Comparison of ENCODE assay signal across 23 cellular contexts in genomic region chr2:39000552-39000951, GRCh38.
DNase-seq lines count a peak whose midpoint lies in the region; ATAC-seq and TF ChIP-seq lines count a peak whose summit lies in the region.
"Had no signal": no experiment of that assay in that cellular context is flagged by ENCODE, and none has a peak within 500 bp of the region (broad histone marks: within the 10 kb centered on the region; RNA-seq: fewer than 3 reads in every experiment).

No MANE protein-coding gene starts in this region.

- H3K4me1 Mint-ChIP-seq in T-helper 2 cell treated with Interferon-gamma antibody and Interleukin-4, amounts not matched to agents 5 μg/mL and 100 μg/mL, for 36 hours (ENCODE audit: low read depth), result peaks cover 7% of the 10 kb centered on the region
- H3K4me1 Mint-ChIP-seq in GM23338, result peaks cover 11% of the 10 kb centered on the region
- H3K4me1 Mint-ChIP-seq in activated T-helper 17 cell treated with anti-CD3 and anti-CD28 coated beads, Interleukin-2, amount 50 U/mL, for 72 hours, result no peaks in the 10 kb centered on the region
- H3K4me1 Mint-ChIP-seq in Calu3 (ENCODE audit: low read depth, unreplicated experiment), result no peaks in the 10 kb centered on the region

- no peaks in the 10 kb centered on the region for H4K20me1 ChIP-seq in GM23338 (replicated peaks; ENCODE audit: insufficient read depth)

- DNase-seq in T-helper 2 cell treated with Interferon-gamma antibody and Interleukin-4, amounts not matched to agents 5 μg/mL and 100 μg/mL, for 36 hours (ENCODE audit: low spot score), result no peak
- DNase-seq in T-helper 2 cell, result no peak
- no peak for DNase-seq in GM23338 (ENCODE audit: low spot score)
- no peak for DNase-seq in left ventricle myocardium inferior
- DNase-seq in Calu3, result no peak
- DNase-seq in GM20000 (ENCODE audit: low spot score), result no peak
- DNase-seq in NOMO-1 treated with dmso at 0.1 percent for 144 hours (lab: John Stamatoyannopoulos, UW; ENCODE audit: unreplicated experiment), result no peak
- DNase-seq: BE2C, DMS53, Karpas-422, NCI-H1092 treated with DMSO at 0.1 percent for 48 hours, NCI-H1436, NCI-H187, NCI-H2081 treated with DMSO at 0.1 percent for 48 hours, NCI-H2171, NCI-H226, NCI-H510A, NCI-H69 had no signal

- no peak overlapping the region for H2AFZ ChIP-seq in GM23338

- 0 out of 2 replicates have a peak overlapping the region, but pooled peaks have one; percentile 15 for H3K27ac ChIP-seq in GM23338 (ENCODE audit: low read depth)
- H3K27ac ChIP-seq in left ventricle myocardium inferior (replicated peaks), result peak overlapping the region; percentile 29
- H3K27ac ChIP-seq: 22Rv1 had no signal

- H3K27me3 Mint-ChIP-seq in T-helper 2 cell treated with Interferon-gamma antibody and Interleukin-4, amounts not matched to agents 5 μg/mL and 100 μg/mL, for 36 hours (ENCODE audit: low read depth), result no peaks in the 10 kb centered on the region
- H3K27me3 Mint-ChIP-seq in GM23338 (ENCODE audit: insufficient read depth, low read depth, poor library complexity) (no peaks in the 10 kb centered on the region), Calu3 (ENCODE audit: unreplicated experiment) (no peaks in the 10 kb centered on the region)
- no peaks in the 10 kb centered on the region for H3K27me3 Mint-ChIP-seq in activated T-helper 17 cell treated with anti-CD3 and anti-CD28 coated beads, Interleukin-2, amount 50 U/mL, for 72 hours

- no peaks in the 10 kb centered on the region; the same call in 1 of the 2 replicates for H3F3A ChIP-seq in GM23338 (replicated peaks; ENCODE audit: low read depth)

- no peak overlapping the region for H3K4me3 Mint-ChIP-seq in T-helper 2 cell treated with Interferon-gamma antibody and Interleukin-4, amounts not matched to agents 5 μg/mL and 100 μg/mL, for 36 hours
- H3K4me3 Mint-ChIP-seq in GM23338 (no peak overlapping the region), Calu3 (ENCODE audit: low read depth, unreplicated experiment) (no peak overlapping the region)
- no peak overlapping the region for H3K4me3 Mint-ChIP-seq in activated T-helper 17 cell treated with anti-CD3 and anti-CD28 coated beads, Interleukin-2, amount 50 U/mL, for 72 hours
- H3K4me3 Mint-ChIP-seq: CD14-positive monocyte had no signal

- TF ChIP-seq CTCF in GM23338 (conservative IDR thresholded peaks at IDR 0.05; ENCODE audit: low read depth in 2 of 2) (no peak), left ventricle myocardium inferior (IDR thresholded peaks at IDR 0.05; ENCODE audit: borderline replicate concordance) (no peak), Calu3 (IDR thresholded peaks at IDR 0.05; ENCODE audit: unreplicated experiment) (no peak), GM20000 (IDR thresholded peaks at IDR 0.05; ENCODE audit: extremely low read depth, missing control alignments) (no peak)

- intact Hi-C loops in left ventricle myocardium inferior (cut with micrococcal nuclease), result no loop called here
- intact Hi-C loops in Calu3 (cut with micrococcal nuclease; ENCODE audit: unreplicated experiment), result no loop called here

- no peaks in the 10 kb centered on the region for H3K79me2 ChIP-seq in GM23338 (replicated peaks; ENCODE audit: insufficient read depth)

- H3K4me2 ChIP-seq in GM23338, result no peak overlapping the region

- no peaks in the 10 kb centered on the region for H3K9me3 ChIP-seq in left ventricle myocardium inferior (replicated peaks)
- H3K9me3 ChIP-seq: BE2C had no signal

- H3K36me3 ChIP-seq in GM23338 (ENCODE audit: insufficient read depth) (peaks cover 12% of the 10 kb centered on the region), left ventricle myocardium inferior (peaks cover 70% of the 10 kb centered on the region)

- no peaks in the 10 kb centered on the region for H3K9me3 Mint-ChIP-seq in T-helper 2 cell treated with Interferon-gamma antibody and Interleukin-4, amounts not matched to agents 5 μg/mL and 100 μg/mL, for 36 hours
- no peaks in the 10 kb centered on the region for H3K9me3 Mint-ChIP-seq in GM23338
- no peaks in the 10 kb centered on the region for H3K9me3 Mint-ChIP-seq in activated T-helper 17 cell treated with anti-CD3 and anti-CD28 coated beads, Interleukin-2, amount 50 U/mL, for 72 hours
- no peaks in the 10 kb centered on the region for H3K9me3 Mint-ChIP-seq in Calu3 (ENCODE audit: low read depth, unreplicated experiment)
- H3K9me3 Mint-ChIP-seq: CD14-positive monocyte had no signal

- H3K27me3 ChIP-seq in GM23338 (ENCODE audit: insufficient read depth), result no peaks in the 10 kb centered on the region
- H3K27me3 ChIP-seq in left ventricle myocardium inferior (ENCODE audit: low read depth), result no peaks in the 10 kb centered on the region
- H3K27me3 ChIP-seq: BE2C had no signal

- CTCF ChIA-PET in Calu3 (lab: Charles Lee), result no interaction called here

- peaks cover 3% of the 10 kb centered on the region; the same call in 1 of the 2 replicates for H3K9me2 ChIP-seq in GM23338 (ENCODE audit: insufficient read depth)

- H3K27ac Mint-ChIP-seq in T-helper 2 cell treated with Interferon-gamma antibody and Interleukin-4, amounts not matched to agents 5 μg/mL and 100 μg/mL, for 36 hours, result peak overlapping the region; percentile 68
- H3K27ac Mint-ChIP-seq in GM23338, result no peak overlapping the region
- peak overlapping the region; percentile 80 for H3K27ac Mint-ChIP-seq in activated T-helper 17 cell treated with anti-CD3 and anti-CD28 coated beads, Interleukin-2, amount 50 U/mL, for 72 hours
- no peak overlapping the region for H3K27ac Mint-ChIP-seq in Calu3 (ENCODE audit: unreplicated experiment)

- H3K4me1 ChIP-seq in GM23338 (ENCODE audit: insufficient read depth) (peaks cover 21% of the 10 kb centered on the region), left ventricle myocardium inferior (peaks cover 22% of the 10 kb centered on the region)
- H3K4me1 ChIP-seq: BE2C had no signal

- ATAC-seq in GM23338, result no peak
- ATAC-seq in activated T-helper 17 cell treated with anti-CD3 and anti-CD28 coated beads, Interleukin-2, amount 50 U/mL, for 72 hours (replicated peaks), result no peak
- ATAC-seq: HepG2, Panc1 had no signal

- H3K4me3 ChIP-seq in GM23338 (no peak overlapping the region), left ventricle myocardium inferior (no peak overlapping the region)

- no TSS peak for BruUV-seq in Calu3 (replicated peaks; lab: Mats Ljungman, UMichigan)

- peaks cover 72% of the 10 kb centered on the region for H3K36me3 Mint-ChIP-seq in T-helper 2 cell treated with Interferon-gamma antibody and Interleukin-4, amounts not matched to agents 5 μg/mL and 100 μg/mL, for 36 hours (ENCODE audit: low read depth)
- H3K36me3 Mint-ChIP-seq in GM23338 (ENCODE audit: low read depth) (peaks cover 40% of the 10 kb centered on the region), Calu3 (ENCODE audit: insufficient read depth, unreplicated experiment) (no peaks in the 10 kb centered on the region)
- peaks cover 99% of the 10 kb centered on the region for H3K36me3 Mint-ChIP-seq in activated T-helper 17 cell treated with anti-CD3 and anti-CD28 coated beads, Interleukin-2, amount 50 U/mL, for 72 hours (ENCODE audit: low read depth)

TF ChIP-seq in GM23338, 12 proteins besides CTCF, POLR2A, EP300 and RAD21 (continues in another document):
- TF ChIP-seq EZH2phosphoT487 (IDR thresholded peaks at IDR 0.05; ENCODE audit: unreplicated experiment) (no peak), ZNF331 (CRISPR knock-in tag; IDR thresholded peaks at IDR 0.05; ENCODE audit: low read depth) (no peak), JUNB (IDR thresholded peaks at IDR 0.05; ENCODE audit: unreplicated experiment) (no peak), ETS1 (IDR thresholded peaks at IDR 0.05) (no peak), STAT1 (IDR thresholded peaks at IDR 0.05; ENCODE audit: unreplicated experiment) (no peak), NANOG (IDR thresholded peaks at IDR 0.05; ENCODE audit: borderline replicate concordance) (no peak), EZH2 (IDR thresholded peaks at IDR 0.05; ENCODE audit: low read depth, unreplicated experiment) (no peak)

Comparison
In these comparisons a context has a peak if more than half of its experiments do, and no peak if none do; other contexts are left out.
1. H3K27ac Mint-ChIP-seq: peak in T-helper 2 cell treated with Interferon-gamma antibody and Interleukin-4, amounts not matched to agents 5 μg/mL and 100 μg/mL, for 36 hours (single experiment) and activated T-helper 17 cell treated with anti-CD3 and anti-CD28 coated beads, Interleukin-2, amount 50 U/mL, for 72 hours (single experiment); none in GM23338 (single experiment) and Calu3 (single experiment).